Comparison of ENCODE assay signal across 20 cellular contexts in the genomic region with DNA sequence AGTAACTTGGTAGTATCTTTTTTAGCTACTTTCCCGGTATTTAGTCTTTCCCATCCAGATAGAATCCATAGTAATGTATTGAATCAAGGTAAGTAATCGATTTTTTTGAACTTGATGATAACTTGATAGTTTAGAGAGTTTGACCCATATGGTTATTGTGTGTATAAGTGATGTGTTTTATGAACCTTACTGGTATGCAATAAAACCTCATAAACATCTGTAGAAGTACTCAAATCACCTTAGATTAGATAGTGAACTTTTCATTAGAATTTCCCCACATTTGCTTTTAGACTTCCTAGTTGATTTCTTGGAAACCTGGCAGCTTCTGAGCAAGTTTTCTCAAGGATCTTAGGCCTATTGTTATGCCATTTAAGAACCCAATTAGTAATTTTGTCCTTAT.
"Had no signal": no experiment of that assay in that cellular context is flagged by ENCODE, and none has a peak within 500 bp of the region (broad histone marks: within the 10 kb centered on the region; RNA-seq: fewer than 3 reads in every experiment).

No MANE protein-coding gene starts in this region.

- H3K4me3 ChIP-seq: colonic mucosa, esophagus muscularis mucosa, gastroesophageal sphincter, heart left ventricle, hepatocyte, left lung, lower lobe of right lung had no signal

- H3K27ac ChIP-seq: colonic mucosa, esophagus muscularis mucosa, foreskin keratinocyte, gastroesophageal sphincter, heart left ventricle, hepatocyte, left lung, lower lobe of right lung had no signal

- H3K27me3 ChIP-seq: colonic mucosa, esophagus muscularis mucosa, foreskin keratinocyte, gastroesophageal sphincter, heart left ventricle, hepatocyte, left lung had no signal

- H3K4me1 ChIP-seq: colonic mucosa, esophagus muscularis mucosa, foreskin keratinocyte, gastroesophageal sphincter, heart left ventricle, left lung, lower lobe of right lung had no signal

- H3K9me3 ChIP-seq: colonic mucosa, esophagus muscularis mucosa, gastroesophageal sphincter, heart left ventricle, lower lobe of right lung had no signal

- FAIRE-seq: endothelial cell of umbilical vein, frontal cortex, kidney had no signal

- DNase-seq: colonic mucosa; cortex of kidney; effector memory CD4-positive, alpha-beta T cell; foreskin keratinocyte; heart left ventricle; hypothalamus; immature natural killer cell; islet precursor cell; kidney; kidney glomerular epithelial cell; left lung; left ventricle myocardium superior; lower lobe of right lung; mesenchymal stem cell; naive thymus-derived CD4-positive, alpha-beta T cell had no signal

- H3K36me3 ChIP-seq: colonic mucosa, esophagus muscularis mucosa, gastroesophageal sphincter, heart left ventricle, left lung, lower lobe of right lung had no signal

- ATAC-seq: foreskin keratinocyte; gastroesophageal sphincter; heart left ventricle; left lung; left ventricle myocardium superior; lower lobe of right lung; naive thymus-derived CD4-positive, alpha-beta T cell had no signal
